21 cellular contexts compared by ENCODE assay signal in the genomic region with DNA sequence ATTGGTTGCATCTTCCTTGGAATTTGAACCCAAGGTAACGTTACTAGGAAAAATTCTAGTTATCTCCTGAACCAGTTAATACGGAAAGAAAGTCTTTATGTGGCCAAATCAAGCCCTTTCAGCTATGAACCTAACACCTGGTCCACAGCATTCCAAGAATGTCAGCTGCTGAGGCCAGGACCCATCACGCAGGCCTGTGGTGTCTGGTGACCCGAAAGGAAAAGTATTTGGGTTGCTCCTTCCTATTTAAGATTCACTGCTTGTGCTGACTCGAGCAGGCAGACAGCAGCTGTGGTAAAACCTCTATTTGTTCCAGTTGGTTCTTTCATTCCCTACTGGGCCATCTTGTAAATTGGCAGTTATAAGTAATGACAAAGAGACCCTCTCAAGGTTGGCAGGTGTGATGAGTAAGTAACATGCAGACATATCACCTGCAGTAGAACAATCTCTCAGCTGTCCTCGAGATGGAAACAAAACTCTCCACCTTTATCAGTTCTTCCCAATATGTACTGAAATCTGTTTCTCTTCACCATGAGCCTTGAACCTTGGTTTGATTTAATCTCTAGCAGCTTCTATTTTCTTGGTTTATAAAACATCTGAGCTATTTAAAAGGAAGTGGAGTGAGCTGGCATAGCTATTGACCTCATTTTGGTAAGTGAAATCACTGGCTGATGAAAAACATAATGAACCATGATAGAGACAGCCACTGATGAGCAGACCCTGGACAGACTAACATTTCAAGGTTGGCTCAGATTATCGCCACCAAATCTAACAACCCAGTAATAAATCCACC.
A peak's percentile ranks its signal among the peaks of the same experiment; 100 is the strongest.
DNase-seq lines count a peak whose midpoint lies in the region; ATAC-seq and TF ChIP-seq lines count a peak whose summit lies in the region.
"Had no signal": no experiment of that assay in that cellular context is flagged by ENCODE, and none has a peak within 500 bp of the region (broad histone marks: within the 10 kb centered on the region; RNA-seq: fewer than 3 reads in every experiment).

No MANE protein-coding gene starts in this region.

- ATAC-seq in GM23338: peak; percentile 62
- no peak for ATAC-seq in HG02678 (IDR thresholded peaks at IDR 0.05; ENCODE audit: unreplicated experiment)
- ATAC-seq: K562 had no signal

- H3K9me2 ChIP-seq in GM23338 (ENCODE audit: insufficient read depth): no peaks in the 10 kb centered on the region

- no peaks in the 10 kb centered on the region for H4K20me1 ChIP-seq in GM23338 (replicated peaks; ENCODE audit: insufficient read depth)

- peak overlapping the region; percentile 73; the same call in 1 of the 2 replicates for H2AFZ ChIP-seq in GM23338
- H2AFZ ChIP-seq: hepatocyte had no signal

- no peak for TF ChIP-seq CTCF in GM23338 (conservative IDR thresholded peaks at IDR 0.05; ENCODE audit: low read depth in 2 of 2)
- no peak for TF ChIP-seq CTCF in choroid plexus epithelial cell (conservative IDR thresholded peaks at IDR 0.05; ENCODE audit: low read depth, low read length)

- no peaks in the 10 kb centered on the region for H3F3A ChIP-seq in GM23338 (replicated peaks; ENCODE audit: low read depth)

- no peaks in the 10 kb centered on the region for H3K27me3 ChIP-seq in GM23338 (ENCODE audit: insufficient read depth)
- H3K27me3 ChIP-seq: hepatocyte, SJSA1 had no signal

- H3K4me3 Mint-ChIP-seq in GM23338: no peak overlapping the region
- H3K4me3 Mint-ChIP-seq: T-helper 1 cell treated with Interleukin-12 subunit alpha and Interleukin-12 subunit beta and Interleukin-4 antibody, amounts not matched to agents 30 μg/mL and 1 μg/mL, for 36 hours had no signal

- H3K4me2 ChIP-seq in GM23338: no peak overlapping the region
- H3K4me2 ChIP-seq: hepatocyte had no signal

- H3K9me3 Mint-ChIP-seq in GM23338: peaks cover 4% of the 10 kb centered on the region; the same call in 2 of the 3 replicates
- H3K9me3 Mint-ChIP-seq: T-helper 1 cell treated with Interleukin-12 subunit alpha and Interleukin-12 subunit beta and Interleukin-4 antibody, amounts not matched to agents 30 μg/mL and 1 μg/mL, for 36 hours had no signal

- H3K4me3 ChIP-seq in GM23338: no peak overlapping the region
- H3K4me3 ChIP-seq in choroid plexus epithelial cell (ENCODE audit: low read depth, low read length): no peak overlapping the region
- H3K4me3 ChIP-seq: hepatocyte, K562, SJSA1 had no signal

- H3K4me1 Mint-ChIP-seq in GM23338: no peaks in the 10 kb centered on the region

- no peaks in the 10 kb centered on the region for H3K27me3 Mint-ChIP-seq in GM23338 (ENCODE audit: insufficient read depth, low read depth, poor library complexity)

- no peaks in the 10 kb centered on the region for H3K79me2 ChIP-seq in GM23338 (replicated peaks; ENCODE audit: insufficient read depth)
- H3K79me2 ChIP-seq: hepatocyte had no signal

- peak; percentile 48 for DNase-seq in GM23338 (ENCODE audit: low spot score)
- DNase-seq in NCI-H226: peak; percentile 49
- peak; percentile 1 for DNase-seq in choroid plexus epithelial cell (ENCODE audit: low read depth)
- peak; percentile 77 for DNase-seq in kidney tubule cell (ENCODE audit: low spot score)
- DNase-seq in NCI-H146 (lab: John Stamatoyannopoulos, UW): no peak
- no peak for DNase-seq in NCI-H1105 (lab: John Stamatoyannopoulos, UW)
- DNase-seq in NCI-H2227 (lab: John Stamatoyannopoulos, UW; ENCODE audit: unreplicated experiment): no peak
- DNase-seq: activated CD4-positive, alpha-beta T cell treated with anti-CD3 and anti-CD28 coated beads, Interleukin-2, amount 50 U/mL, for 1 hour; activated CD8-positive, alpha-beta memory T cell treated with anti-CD3 and anti-CD28 coated beads, Interleukin-2, amount 50 U/mL, for 48 hours; activated gamma-delta T cell; DMS 273 treated with DMSO at 0.1 percent for 48 hours; midbrain; NCI-H1092 treated with DMSO at 0.1 percent for 48 hours; NCI-H2171; substantia nigra had no signal

- H3K4me1 ChIP-seq in GM23338 (ENCODE audit: insufficient read depth): no peaks in the 10 kb centered on the region
- H3K4me1 ChIP-seq: SJSA1 had no signal

- H3K36me3 Mint-ChIP-seq in GM23338 (ENCODE audit: low read depth): no peaks in the 10 kb centered on the region; the same call in 2 of the 3 replicates

- no peaks in the 10 kb centered on the region for H3K36me3 ChIP-seq in GM23338 (ENCODE audit: insufficient read depth)
- H3K36me3 ChIP-seq: SJSA1 had no signal

- peak overlapping the region; percentile 74; the same call in 1 of the 2 replicates for H3K27ac Mint-ChIP-seq in GM23338
- H3K27ac Mint-ChIP-seq: T-helper 1 cell treated with Interleukin-12 subunit alpha and Interleukin-12 subunit beta and Interleukin-4 antibody, amounts not matched to agents 30 μg/mL and 1 μg/mL, for 36 hours had no signal

- no peak overlapping the region for H3K27ac ChIP-seq in GM23338 (ENCODE audit: low read depth)
- H3K27ac ChIP-seq: C4-2B, hepatocyte, SJSA1 had no signal

TF ChIP-seq in GM23338, 12 proteins besides CTCF, POLR2A, EP300 and RAD21 (continues in another document):
- TF ChIP-seq JUNB (IDR thresholded peaks at IDR 0.05; ENCODE audit: unreplicated experiment) (no peak), ZNF462 (CRISPR knock-in tag; IDR thresholded peaks at IDR 0.05) (no peak), NANOG (IDR thresholded peaks at IDR 0.05; ENCODE audit: borderline replicate concordance) (no peak), ZNF331 (CRISPR knock-in tag; IDR thresholded peaks at IDR 0.05; ENCODE audit: low read depth) (no peak), CREB1 (CRISPR knock-in tag; IDR thresholded peaks at IDR 0.05; ENCODE audit: low read depth) (no peak), ZNF114 (CRISPR knock-in tag; IDR thresholded peaks at IDR 0.05) (no peak), EZH2phosphoT487 (IDR thresholded peaks at IDR 0.05; ENCODE audit: unreplicated experiment) (no peak)

Comparison
In these comparisons a context has a peak if more than half of its experiments do, and no peak if none do; other contexts are left out.
1. DNase-seq: peak in GM23338 (single experiment), NCI-H226 (single experiment), choroid plexus epithelial cell (single experiment) and kidney tubule cell (single experiment); none in NCI-H146 (single experiment), NCI-H1105 (single experiment) and NCI-H2227 (single experiment).